ENCODE assay signal across 1 cellular context in genomic region chr3:56836276-56837163, GRCh38.
TF ChIP-seq lines count a peak whose summit lies in the region.

No MANE protein-coding gene starts in this region.

TF ChIP-seq in HepG2, 621 proteins besides CTCF, POLR2A, EP300 and RAD21 (continued from another document):
- TF ChIP-seq, protein P1, sequence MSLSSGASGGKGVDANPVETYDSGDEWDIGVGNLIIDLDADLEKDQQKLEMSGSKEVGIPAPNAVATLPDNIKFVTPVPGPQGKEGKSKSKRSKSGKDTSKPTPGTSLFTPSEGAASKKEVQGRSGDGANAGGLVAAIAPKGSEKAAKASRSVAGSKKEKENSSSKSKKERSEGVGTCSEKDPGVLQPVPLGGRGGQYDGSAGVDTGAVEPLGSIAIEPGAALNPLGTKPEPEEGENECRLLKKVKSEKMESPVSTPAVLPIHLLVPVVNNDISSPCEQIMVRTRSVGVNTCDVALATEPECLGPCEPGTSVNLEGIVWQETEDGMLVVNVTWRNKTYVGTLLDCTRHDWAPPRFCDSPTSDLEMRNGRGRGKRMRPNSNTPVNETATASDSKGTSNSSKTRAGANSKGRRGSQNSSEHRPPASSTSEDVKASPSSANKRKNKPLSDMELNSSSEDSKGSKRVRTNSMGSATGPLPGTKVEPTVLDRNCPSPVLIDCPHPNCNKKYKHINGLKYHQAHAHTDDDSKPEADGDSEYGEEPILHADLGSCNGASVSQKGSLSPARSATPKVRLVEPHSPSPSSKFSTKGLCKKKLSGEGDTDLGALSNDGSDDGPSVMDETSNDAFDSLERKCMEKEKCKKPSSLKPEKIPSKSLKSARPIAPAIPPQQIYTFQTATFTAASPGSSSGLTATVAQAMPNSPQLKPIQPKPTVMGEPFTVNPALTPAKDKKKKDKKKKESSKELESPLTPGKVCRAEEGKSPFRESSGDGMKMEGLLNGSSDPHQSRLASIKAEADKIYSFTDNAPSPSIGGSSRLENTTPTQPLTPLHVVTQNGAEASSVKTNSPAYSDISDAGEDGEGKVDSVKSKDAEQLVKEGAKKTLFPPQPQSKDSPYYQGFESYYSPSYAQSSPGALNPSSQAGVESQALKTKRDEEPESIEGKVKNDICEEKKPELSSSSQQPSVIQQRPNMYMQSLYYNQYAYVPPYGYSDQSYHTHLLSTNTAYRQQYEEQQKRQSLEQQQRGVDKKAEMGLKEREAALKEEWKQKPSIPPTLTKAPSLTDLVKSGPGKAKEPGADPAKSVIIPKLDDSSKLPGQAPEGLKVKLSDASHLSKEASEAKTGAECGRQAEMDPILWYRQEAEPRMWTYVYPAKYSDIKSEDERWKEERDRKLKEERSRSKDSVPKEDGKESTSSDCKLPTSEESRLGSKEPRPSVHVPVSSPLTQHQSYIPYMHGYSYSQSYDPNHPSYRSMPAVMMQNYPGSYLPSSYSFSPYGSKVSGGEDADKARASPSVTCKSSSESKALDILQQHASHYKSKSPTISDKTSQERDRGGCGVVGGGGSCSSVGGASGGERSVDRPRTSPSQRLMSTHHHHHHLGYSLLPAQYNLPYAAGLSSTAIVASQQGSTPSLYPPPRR (CRISPR knock-in tag; IDR thresholded peaks at IDR 0.05; ENCODE audit: borderline replicate concordance), result no peak
